13 cellular contexts compared by ENCODE assay signal in the genomic region with DNA sequence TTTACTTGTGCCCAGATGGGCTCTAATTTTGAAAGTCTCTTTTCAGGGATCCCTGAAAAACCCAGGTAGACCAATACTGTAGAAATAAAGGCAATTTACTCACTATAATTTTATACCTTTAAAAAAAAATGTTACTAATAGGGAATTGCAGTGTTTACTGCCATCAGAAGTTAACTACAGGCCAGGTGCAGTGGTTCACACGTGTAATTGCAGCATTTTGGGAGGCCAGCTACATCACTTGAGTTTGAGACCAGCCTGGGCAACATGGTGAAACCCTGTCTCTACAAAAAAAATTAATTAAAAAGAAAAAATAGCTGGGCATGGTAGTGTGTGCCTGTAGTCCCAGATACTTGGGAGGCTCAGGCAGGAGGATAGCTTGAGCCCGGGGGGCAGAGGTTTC.
"Had no signal": no experiment of that assay in that cellular context is flagged by ENCODE, and none has a peak within 500 bp of the region (broad histone marks: within the 10 kb centered on the region; RNA-seq: fewer than 3 reads in every experiment).

No MANE protein-coding gene starts in this region.

- H3K27me3 ChIP-seq: gastrocnemius medialis, spleen, tibial nerve had no signal

- ATAC-seq: left colon, lower lobe of right lung, sciatic nerve had no signal

- H3K36me3 ChIP-seq: gastrocnemius medialis, lower lobe of right lung had no signal

- H3K4me3 ChIP-seq: gastrocnemius medialis, lower lobe of right lung, psoas muscle, spleen, tibial nerve had no signal

- DNase-seq: activated CD4-positive, alpha-beta T cell treated with anti-CD3 and anti-CD28 coated beads, Interleukin-2, amount 50 U/mL, for 1 hour; activated naive CD4-positive, alpha-beta T cell treated with anti-CD3 and anti-CD28 coated beads for 36 hours; activated T-cell treated with anti-CD3 and anti-CD28 coated beads for 4 hours; gastrocnemius medialis; left colon; lower lobe of right lung; psoas muscle; spleen had no signal

- H3K27ac ChIP-seq: epithelial cell of prostate, gastrocnemius medialis, lower lobe of right lung, psoas muscle, spleen, tibial nerve had no signal

- H3K4me3 Mint-ChIP-seq: activated naive CD4-positive, alpha-beta T cell treated with anti-CD3 and anti-CD28 coated beads for 36 hours; mesothelial cell of epicardium; neural crest cell had no signal

- H3K27ac Mint-ChIP-seq: activated naive CD4-positive, alpha-beta T cell treated with anti-CD3 and anti-CD28 coated beads for 36 hours; mesothelial cell of epicardium had no signal

- H3K9me3 ChIP-seq: gastrocnemius medialis, lower lobe of right lung had no signal
